Comparison of ENCODE assay signal across 20 cellular contexts in the genomic region with DNA sequence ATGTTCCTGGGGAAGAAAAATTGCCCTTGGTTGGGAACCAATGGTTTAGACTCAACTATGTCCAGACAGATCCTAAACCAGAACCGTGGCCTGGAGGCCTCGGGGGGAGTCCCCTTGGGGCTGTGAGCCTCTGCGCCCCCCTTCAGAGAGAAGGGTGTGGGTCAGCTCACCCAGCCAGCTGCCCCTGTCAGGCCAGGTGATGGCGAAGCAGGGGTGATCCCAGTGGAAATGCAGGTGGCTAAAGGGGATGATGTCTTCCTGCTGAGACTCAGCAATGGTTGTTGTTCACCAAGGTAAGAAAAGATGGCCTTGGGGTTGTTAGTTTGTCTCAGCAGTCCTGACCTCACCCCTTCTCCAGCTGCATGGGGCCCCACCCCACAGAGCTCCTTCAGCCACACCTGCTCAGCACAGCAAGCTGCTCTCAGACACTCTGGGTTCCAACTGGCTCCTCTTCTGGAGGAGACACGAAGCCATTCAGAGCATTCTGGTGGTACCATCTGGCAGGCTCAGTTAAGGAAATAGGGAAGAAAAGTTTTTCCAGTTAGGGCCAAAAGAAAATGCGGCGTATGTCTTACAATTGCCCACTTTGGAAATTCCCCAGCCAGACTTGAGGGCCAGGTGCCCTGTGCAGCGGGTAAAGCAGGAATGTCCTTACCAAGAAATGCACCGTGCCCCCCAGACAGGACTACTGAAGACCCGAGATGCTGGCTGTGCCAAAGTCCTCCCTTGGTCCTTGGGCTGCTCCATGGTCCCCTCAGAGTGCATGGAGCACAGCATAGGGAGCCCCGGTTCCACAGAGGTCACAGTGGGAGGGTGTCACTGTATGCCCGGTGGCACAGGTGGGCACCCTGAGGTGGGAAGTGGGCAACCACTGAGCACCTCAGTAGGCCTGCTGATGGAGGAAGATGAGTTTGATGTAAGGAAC.
A peak's percentile ranks its signal among the peaks of the same experiment; 100 is the strongest.
DNase-seq lines count a peak whose midpoint lies in the region; ATAC-seq and TF ChIP-seq lines count a peak whose summit lies in the region.
"Had no signal": no experiment of that assay in that cellular context is flagged by ENCODE, and none has a peak within 500 bp of the region (broad histone marks: within the 10 kb centered on the region; RNA-seq: fewer than 3 reads in every experiment).

No MANE protein-coding gene starts in this region.

- H3K9me3 ChIP-seq in esophagus muscularis mucosa, result no peaks in the 10 kb centered on the region
- H3K9me3 ChIP-seq: SJCRH30 had no signal

- peaks cover 0 to 20% (median 3%) of the 10 kb centered on the region in 4 donors for H3K4me1 ChIP-seq in esophagus muscularis mucosa
- H3K4me1 ChIP-seq: SJCRH30 had no signal

- WGBS in esophagus muscularis mucosa, result 95% methylated on average over 11 of the region's 12 CpGs

- no peak overlapping the region for H3K4me3 ChIP-seq in esophagus muscularis mucosa
- H3K4me3 ChIP-seq: SJCRH30 had no signal

- no peak for ATAC-seq in HG03520 (IDR thresholded peaks at IDR 0.05; ENCODE audit: unreplicated experiment)

- H3K27me3 ChIP-seq in esophagus muscularis mucosa, result no peaks in the 10 kb centered on the region
- H3K27me3 ChIP-seq: SJCRH30 had no signal

- TF ChIP-seq EP300 in esophagus muscularis mucosa (IDR thresholded peaks at IDR 0.05), result no peak

- intact Hi-C loops in esophagus muscularis mucosa (cut with DNase I), result no loop called here

- H3K27ac ChIP-seq in esophagus muscularis mucosa (replicated peaks in 1 of 4), result no peak overlapping the region
- H3K27ac ChIP-seq: 22Rv1, SJCRH30 had no signal

- DNase-seq in NCI-H187 (lab: John Stamatoyannopoulos, UW) (peak; percentile 23 to 37), NCI-H187 treated with DMSO at 0.1 percent for 48 hours (lab: John Stamatoyannopoulos, UW) (no peak), COLO668 (lab: John Stamatoyannopoulos, UW; ENCODE audit: unreplicated experiment) (peak; percentile 36), NCI-H69 (lab: John Stamatoyannopoulos, UW) (peak; percentile 45), esophagus muscularis mucosa (ENCODE audit: extremely low spot score) (peak; percentile 86), NCI-H2081 treated with DMSO at 0.1 percent for 48 hours (lab: John Stamatoyannopoulos, UW) (no peak), HT-29 (ENCODE audit: low spot score) (no peak)
- DNase-seq: Calu3; CD4-positive, CD25-positive, alpha-beta regulatory T cell; DMS53; Kasumi-1; MM.1S; NCI-H1105; NCI-H1930; NCI-H446; NK-92 treated with Interleukin-12 subunit alpha and Interleukin-12 subunit beta, amount 100 ng/mL, for 24 hours; OCI-M1; SJCRH30 had no signal

- TF ChIP-seq POLR2A in esophagus muscularis mucosa (IDR thresholded peaks at IDR 0.05; ENCODE audit: low read depth), result no peak

- TF ChIP-seq CTCF in esophagus muscularis mucosa (IDR thresholded peaks at IDR 0.05), result no peak

- H3K36me3 ChIP-seq in esophagus muscularis mucosa, result no peaks in the 10 kb centered on the region
- H3K36me3 ChIP-seq: SJCRH30 had no signal

Comparison
In these comparisons a context has a peak if more than half of its experiments do, and no peak if none do; other contexts are left out.
1. DNase-seq: peak in NCI-H187 (2 of 2), COLO668 (single experiment), NCI-H69 (single experiment) and esophagus muscularis mucosa (single experiment); none in NCI-H187 treated with DMSO at 0.1 percent for 48 hours (single experiment), NCI-H2081 treated with DMSO at 0.1 percent for 48 hours (single experiment) and HT-29 (single experiment).